8 cellular contexts compared by ENCODE assay signal in the genomic region with DNA sequence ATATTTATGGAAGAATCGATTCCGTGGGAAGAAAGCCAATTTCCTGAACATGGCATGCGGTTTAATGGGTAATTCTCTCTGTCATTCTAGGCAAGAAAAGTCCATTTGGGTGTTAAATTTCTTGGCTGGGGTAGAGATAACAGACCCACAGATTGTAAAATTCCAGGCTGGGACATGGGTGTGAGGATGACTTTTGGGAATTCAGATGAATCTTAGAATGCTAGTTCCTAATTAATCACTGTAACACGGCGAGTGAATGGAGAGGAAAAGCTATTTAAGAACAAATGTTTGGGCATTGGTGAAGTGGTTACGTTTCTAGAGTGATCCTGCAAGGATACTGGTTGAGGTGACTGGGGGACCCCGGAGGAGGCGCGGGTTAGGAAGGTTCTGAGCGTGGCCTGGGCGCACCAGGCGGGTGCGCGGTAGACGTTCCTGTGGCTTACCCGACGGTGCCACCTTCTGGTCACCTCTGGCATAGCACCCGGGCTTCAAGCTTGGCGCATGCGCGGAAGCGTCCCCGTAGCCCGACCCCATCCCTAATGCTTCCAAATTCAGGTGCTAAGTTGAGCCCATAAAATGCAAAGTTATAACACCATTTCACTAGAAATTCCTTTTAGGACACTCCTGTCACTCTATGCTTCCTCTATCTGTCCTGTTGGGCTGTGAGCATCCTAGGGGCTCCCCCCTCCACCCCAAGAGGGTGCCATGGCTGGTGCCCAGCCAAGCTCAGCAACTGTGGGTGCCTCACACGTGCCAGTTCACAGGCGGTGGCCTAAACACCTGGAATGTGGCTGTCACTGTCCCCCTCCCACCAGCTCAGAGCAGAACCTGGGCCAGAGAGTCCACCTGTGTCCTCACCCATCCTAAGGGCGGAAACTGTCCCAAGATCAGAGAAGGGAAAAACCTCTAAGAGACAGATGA.
DNase-seq lines count a peak whose midpoint lies in the region; ATAC-seq and TF ChIP-seq lines count a peak whose summit lies in the region.

No MANE protein-coding gene starts in this region.

- peaks cover 0 to 5% of the 10 kb centered on the region in 2 donors for H3K4me1 ChIP-seq in muscle layer of duodenum (ENCODE audit: control insufficient read depth in 1 of 2, insufficient read depth in 2 of 2, low read length in 2 of 2)

- ATAC-seq in GM19025 (IDR thresholded peaks at IDR 0.05; ENCODE audit: low read depth, unreplicated experiment) (peak; percentile 77), HG03159 (IDR thresholded peaks at IDR 0.05; ENCODE audit: unreplicated experiment) (peak; percentile 98)

- H3K9me3 ChIP-seq in muscle layer of duodenum (ENCODE audit: control insufficient read depth in 1 of 2, low read length in 2 of 2), result no peaks in the 10 kb centered on the region

- DNase-seq in NK-92 (lab: John Stamatoyannopoulos, UW; ENCODE audit: unreplicated experiment), result peak; percentile 12
- DNase-seq in activated CD8-positive, alpha-beta memory T cell treated with anti-CD3 and anti-CD28 coated beads for 48 hours (ENCODE audit: low read depth in 2 of 3, low spot score in 2 of 3), result peak; percentile 68 to 95 (median 90)
- DNase-seq in epidermal melanocyte (ENCODE audit: insufficient read length, low spot score), result peak; percentile 79
- DNase-seq in stimulated activated CD8-positive, alpha-beta memory T cell treated with anti-CD3 and anti-CD28 coated beads, Interleukin-7, amount 100 ng/mL, for 24 hours (ENCODE audit: low read depth), result peak; percentile 85

- H3K4me3 ChIP-seq in muscle layer of duodenum (ENCODE audit: low read depth in 1 of 2, low read length in 2 of 2), result peak overlapping the region; percentile 8 to 27

- H3K27ac ChIP-seq in C4-2B (no peak overlapping the region), muscle layer of duodenum (ENCODE audit: low read length) (no peak overlapping the region)

- peak; percentile 98 for TF ChIP-seq CTCF in C4-2B (conservative IDR thresholded peaks at IDR 0.05)

- H3K36me3 ChIP-seq in muscle layer of duodenum (ENCODE audit: control insufficient read depth in 1 of 2, insufficient read depth in 2 of 2, low read length in 2 of 2), result no peaks in the 10 kb centered on the region

- no peaks in the 10 kb centered on the region for H3K27me3 ChIP-seq in muscle layer of duodenum (ENCODE audit: low read depth, low read length)

Comparison
In these comparisons a context has a peak if more than half of its experiments do, and no peak if none do; other contexts are left out.
1. DNase-seq: peak in every context shown above with its lines; median percentile 90 in activated CD8-positive, alpha-beta memory T cell treated with anti-CD3 and anti-CD28 coated beads for 48 hours; 85 in stimulated activated CD8-positive, alpha-beta memory T cell treated with anti-CD3 and anti-CD28 coated beads, Interleukin-7, amount 100 ng/mL, for 24 hours; 79 in epidermal melanocyte; 12 in NK-92.